8 cellular contexts compared by ENCODE assay signal in the genomic region with DNA sequence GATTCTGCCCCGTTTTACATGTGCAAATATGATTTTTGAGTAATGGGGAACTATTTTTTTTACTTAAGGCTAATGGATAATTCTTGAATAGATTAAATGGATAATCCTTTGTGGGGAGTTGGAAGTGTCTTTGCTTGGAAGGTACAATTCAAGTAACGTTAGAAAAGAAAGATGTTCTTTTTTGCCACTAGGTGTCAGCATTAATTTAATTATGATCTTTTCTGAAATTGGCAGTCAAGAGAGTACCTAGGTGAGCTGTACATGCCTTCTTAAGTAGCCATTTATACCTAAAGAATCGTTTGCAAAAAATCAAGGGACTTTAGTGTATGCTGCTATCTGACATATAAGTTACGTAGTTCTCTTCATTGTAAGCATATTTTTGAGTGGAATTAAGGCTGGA. TPM values are rescaled to one million over a fixed set of nuclear protein-coding genes. Genes with fewer than 3 reads are reported as not detected.
DNase-seq lines count a peak whose midpoint lies in the region; ATAC-seq and TF ChIP-seq lines count a peak whose summit lies in the region.

No MANE protein-coding gene starts in this region.

- peaks cover 29% of the 10 kb centered on the region for H3K4me1 Mint-ChIP-seq in T-helper 1 cell treated with Interleukin-12 subunit alpha and Interleukin-12 subunit beta and Interleukin-4 antibody, amounts not matched to agents 30 μg/mL and 1 μg/mL, for 36 hours (ENCODE audit: low read depth)

- no peak overlapping the region for H2AFZ ChIP-seq in osteoblast (ENCODE audit: low read length)

- peaks cover 23% of the 10 kb centered on the region for H4K20me1 ChIP-seq in osteoblast (ENCODE audit: insufficient read depth, low read length)

- no peaks in the 10 kb centered on the region for H3K9me3 Mint-ChIP-seq in T-helper 1 cell treated with Interleukin-12 subunit alpha and Interleukin-12 subunit beta and Interleukin-4 antibody, amounts not matched to agents 30 μg/mL and 1 μg/mL, for 36 hours

- peaks cover 73% of the 10 kb centered on the region for H3K79me2 ChIP-seq in osteoblast (ENCODE audit: insufficient read depth, low read length)

- peak overlapping the region; percentile 58 for H3K27ac Mint-ChIP-seq in T-helper 1 cell treated with Interleukin-12 subunit alpha and Interleukin-12 subunit beta and Interleukin-4 antibody, amounts not matched to agents 30 μg/mL and 1 μg/mL, for 36 hours

- no peak for ATAC-seq in GM21367 (IDR thresholded peaks at IDR 0.05; ENCODE audit: unreplicated experiment)

- peak; percentile 89 for DNase-seq in DMS79 treated with DMSO at 0.1 percent for 48 hours (lab: John Stamatoyannopoulos, UW)
- DNase-seq in H4 (ENCODE audit: low spot score): peak; percentile 64
- DNase-seq in NCI-H146 (lab: John Stamatoyannopoulos, UW): peak; percentile 58
- DNase-seq in fibroblast of peridontal ligament (ENCODE audit: extremely low read depth): peak; percentile 66
- no peak for DNase-seq in osteoblast (ENCODE audit: insufficient read length, low spot score, missing footprints)
- DNase-seq in stimulated activated CD4-positive, alpha-beta T cell treated with anti-CD3 and anti-CD28 coated beads, Interleukin-4, amount 100 ng/mL, for 1 hour: no peak

- H3K36me3 Mint-ChIP-seq in T-helper 1 cell treated with Interleukin-12 subunit alpha and Interleukin-12 subunit beta and Interleukin-4 antibody, amounts not matched to agents 30 μg/mL and 1 μg/mL, for 36 hours (ENCODE audit: low read depth): peaks cover 7% of the 10 kb centered on the region

- no peaks in the 10 kb centered on the region for H3K27me3 ChIP-seq in osteoblast (ENCODE audit: insufficient read depth, low read length)

- peaks cover 5% of the 10 kb centered on the region for H3K27me3 Mint-ChIP-seq in T-helper 1 cell treated with Interleukin-12 subunit alpha and Interleukin-12 subunit beta and Interleukin-4 antibody, amounts not matched to agents 30 μg/mL and 1 μg/mL, for 36 hours (ENCODE audit: low read depth)

- H3K9me3 ChIP-seq in osteoblast (ENCODE audit: low read depth, low read length): no peaks in the 10 kb centered on the region

- no peaks in the 10 kb centered on the region for H3K36me3 ChIP-seq in osteoblast (ENCODE audit: insufficient read depth, low read length)

- H3K27ac ChIP-seq in osteoblast (ENCODE audit: low read depth, low read length): no peak overlapping the region

- H3K4me2 ChIP-seq in osteoblast (ENCODE audit: insufficient read depth, low read length): peak overlapping the region; percentile 93

- TF ChIP-seq CTCF in osteoblast (IDR thresholded peaks at IDR 0.05; ENCODE audit: extremely low read depth, low read depth, low read length): peak; percentile 51

- H3K4me1 ChIP-seq in osteoblast (ENCODE audit: insufficient read depth, low read length): peaks cover 13% of the 10 kb centered on the region

- no peak overlapping the region for H3K4me3 ChIP-seq in osteoblast (ENCODE audit: insufficient read depth, low read length)

- H3K4me3 Mint-ChIP-seq in T-helper 1 cell treated with Interleukin-12 subunit alpha and Interleukin-12 subunit beta and Interleukin-4 antibody, amounts not matched to agents 30 μg/mL and 1 μg/mL, for 36 hours: peak overlapping the region; percentile 71

RNA-seq across cellular contexts. Expression of gene FBXO28, which starts 2.2 kb away (rescaled TPM):
- 19.1 and 24.9 TPM in 2 replicates for total RNA-seq in H4 (2014; rRNA removed; shearing (Covaris generic))
- 35.5 and 36.5 TPM in 2 replicates for total RNA-seq in osteoblast

Comparison
In these comparisons a context has a peak if more than half of its experiments do, and no peak if none do; other contexts are left out.
1. DNase-seq: peak in DMS79 treated with DMSO at 0.1 percent for 48 hours (single experiment), H4 (single experiment), NCI-H146 (single experiment) and fibroblast of peridontal ligament (single experiment); none in osteoblast (single experiment) and stimulated activated CD4-positive, alpha-beta T cell treated with anti-CD3 and anti-CD28 coated beads, Interleukin-4, amount 100 ng/mL, for 1 hour (single experiment).